15 cellular contexts compared by ENCODE assay signal in genomic region chr22:44683237-44683636, GRCh38.
DNase-seq lines count a peak whose midpoint lies in the region; ATAC-seq and TF ChIP-seq lines count a peak whose summit lies in the region.
"Had no signal": no experiment of that assay in that cellular context is flagged by ENCODE, and none has a peak within 500 bp of the region (broad histone marks: within the 10 kb centered on the region; RNA-seq: fewer than 3 reads in every experiment).

No MANE protein-coding gene starts in this region.

- H3K9me3 ChIP-seq in HEK293 (ENCODE audit: control insufficient read depth, insufficient read depth, low read depth, low read length) = no peaks in the 10 kb centered on the region
- H3K9me3 ChIP-seq: neutrophil had no signal

- CTCF ChIA-PET in HEK293 (lab: Yijun Ruan, JAX) = interaction anchor here (0.7 to 3.4 kb wide), 8 partner anchors 10 to 1449 kb away, joined by 3 to 9 read pairs (median 3); no protein-coding TSS in a partner anchor

- no peak for TF ChIP-seq CTCF in HEK293 (tag by site-specific recombination; IDR thresholded peaks at IDR 0.05)

- peak; percentile 23 for DNase-seq in activated naive CD4-positive, alpha-beta T cell treated with Interleukin-2 at 50 U/mL for 16 hours
- no peak for DNase-seq in activated naive CD4-positive, alpha-beta T cell (lab: John Stamatoyannopoulos, UW)
- DNase-seq in activated CD8-positive, alpha-beta memory T cell treated with anti-CD3 and anti-CD28 coated beads, Interleukin-2, amount 50 U/mL, for 48 hours = peak; percentile 69
- peak; percentile 60 for DNase-seq in stimulated activated naive CD8-positive, alpha-beta T cell treated with anti-CD3 and anti-CD28 coated beads, Interleukin-15, Interleukin-2, amounts not matched to agents 100 U/mL and 50 U/mL, for 24 hours
- no peak for DNase-seq in effector CD8-positive, alpha-beta T cell (lab: John Stamatoyannopoulos, UW)
- no peak for DNase-seq in anterior cingulate cortex (lab: John Stamatoyannopoulos, UW)
- DNase-seq in cerebellar nuclear complex (lab: John Stamatoyannopoulos, UW) = no peak
- DNase-seq: DMS153; effector memory CD4-positive, alpha-beta T cell; foreskin keratinocyte; T1000 had no signal

- no peak overlapping the region for H3K4me3 ChIP-seq in HEK293 (ENCODE audit: low read depth, low read length)
- H3K4me3 ChIP-seq: smooth muscle cell had no signal

- H3K36me3 ChIP-seq in HEK293 (ENCODE audit: control insufficient read depth in 2 of 2, insufficient read depth in 1 of 2, low read length in 2 of 2) = no peaks in the 10 kb centered on the region
- H3K36me3 ChIP-seq: neutrophil had no signal

- H3K4me1 ChIP-seq in HEK293 (ENCODE audit: control insufficient read depth, insufficient read depth, low read length) = peaks cover 2% of the 10 kb centered on the region; the same call in 1 of the 2 replicates

- POLR2A ChIA-PET in HEK293 (lab: Yijun Ruan, JAX) = no interaction called here

- H3K27ac ChIP-seq in HEK293 (ENCODE audit: extremely low read depth, low read depth, low read length) = no peak overlapping the region
- H3K27ac ChIP-seq: foreskin keratinocyte, KMS-11, neutrophil had no signal

- ATAC-seq in stimulated activated naive CD8-positive, alpha-beta T cell treated with anti-CD3 and anti-CD28 coated beads, Interleukin-15, Interleukin-2, amounts not matched to agents 100 U/mL and 50 U/mL, for 24 hours = peak; percentile 11
- ATAC-seq: foreskin keratinocyte had no signal

TF ChIP-seq in HEK293, 187 proteins besides CTCF, POLR2A, EP300 and RAD21:
- TF ChIP-seq ZNF114 (tag by site-specific recombination; IDR thresholded peaks at IDR 0.05) (no peak), GLIS1 (tag by site-specific recombination; IDR thresholded peaks at IDR 0.05) (0 out of 2 replicates have a peak, but pooled peaks have one; percentile 6), ZFHX2 (tag by site-specific recombination; conservative IDR thresholded peaks at IDR 0.05) (peak; percentile 14; the same call in 1 of the 2 replicates), ZSCAN30 (tag by site-specific recombination; IDR thresholded peaks at IDR 0.05) (no peak)
TF ChIP-seq in HEK293: peak in this region for 2.

Comparison
In these comparisons a context has a peak if more than half of its experiments do, and no peak if none do; other contexts are left out.
1. DNase-seq: peak in activated naive CD4-positive, alpha-beta T cell treated with Interleukin-2 at 50 U/mL for 16 hours (single experiment), activated CD8-positive, alpha-beta memory T cell treated with anti-CD3 and anti-CD28 coated beads, Interleukin-2, amount 50 U/mL, for 48 hours (single experiment) and stimulated activated naive CD8-positive, alpha-beta T cell treated with anti-CD3 and anti-CD28 coated beads, Interleukin-15, Interleukin-2, amounts not matched to agents 100 U/mL and 50 U/mL, for 24 hours (single experiment); none in activated naive CD4-positive, alpha-beta T cell (0 of 4), effector CD8-positive, alpha-beta T cell (single experiment), anterior cingulate cortex (0 of 58) and cerebellar nuclear complex (0 of 2).